Comparison of ENCODE assay signal across 8 cellular contexts in the genomic region with DNA sequence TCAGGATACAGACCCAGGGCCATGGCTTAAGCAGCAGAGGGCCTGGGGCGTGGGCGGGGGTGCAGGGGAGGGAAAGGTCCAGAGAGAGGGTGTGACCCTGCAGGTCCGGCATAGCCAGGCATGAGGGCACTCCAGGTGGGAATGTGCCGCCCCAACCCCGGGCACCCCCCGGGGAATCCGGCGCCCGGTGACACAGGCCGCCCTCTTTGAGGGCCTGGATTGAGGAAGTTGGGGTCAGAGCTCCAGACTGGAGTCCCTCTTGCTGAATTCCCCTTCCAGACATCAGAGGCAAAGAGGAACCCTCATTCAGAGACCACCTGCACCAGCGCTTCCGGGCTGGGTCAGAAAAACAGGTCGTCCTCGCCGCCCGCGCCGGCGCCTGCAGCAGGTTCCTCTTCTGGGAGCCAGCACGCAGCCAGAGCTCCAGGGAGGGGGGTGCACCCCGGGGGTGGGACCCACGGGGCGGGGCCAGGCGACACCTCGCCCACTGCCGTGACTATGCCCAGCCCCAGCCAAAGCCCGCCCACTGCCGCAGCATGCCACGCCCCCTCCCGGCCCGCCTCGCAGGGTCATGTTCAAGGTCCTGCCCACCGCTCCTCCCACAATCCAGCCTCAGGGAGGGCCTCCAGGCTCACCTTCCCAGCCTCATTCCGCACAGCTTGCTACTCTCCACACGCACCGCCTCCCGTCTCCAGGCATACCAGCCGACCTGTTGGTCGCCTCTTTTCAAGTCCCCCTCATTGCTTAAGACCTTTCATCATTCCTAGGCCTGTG.
A peak's percentile ranks its signal among the peaks of the same experiment; 100 is the strongest.
DNase-seq lines count a peak whose midpoint lies in the region; ATAC-seq and TF ChIP-seq lines count a peak whose summit lies in the region.

No MANE protein-coding gene starts in this region.

- no peaks in the 10 kb centered on the region for H3K79me2 ChIP-seq in smooth muscle cell (ENCODE audit: low read depth)

- no peaks in the 10 kb centered on the region for H3K36me3 Mint-ChIP-seq in T-helper 17 cell (ENCODE audit: low read depth)

- H3K27me3 Mint-ChIP-seq in T-helper 17 cell = peaks cover 16% of the 10 kb centered on the region

- H3K36me3 ChIP-seq in HUES64 (ENCODE audit: insufficient read depth, low read length) (no peaks in the 10 kb centered on the region), smooth muscle cell (ENCODE audit: low read depth) (no peaks in the 10 kb centered on the region)

- no peaks in the 10 kb centered on the region for H3F3A ChIP-seq in smooth muscle cell (ENCODE audit: low read depth)

- H3K27me3 ChIP-seq in HUES64 (ENCODE audit: insufficient read depth, low read length) (peaks cover 9% of the 10 kb centered on the region), smooth muscle cell (ENCODE audit: low read depth) (no peaks in the 10 kb centered on the region)

- H3K4me3 ChIP-seq in HUES64 (ENCODE audit: low read length) (peak overlapping the region; percentile 29), smooth muscle cell (peak overlapping the region; percentile 36)

- H3K9me3 ChIP-seq in HUES64 (ENCODE audit: insufficient read depth, low read depth, low read length) (no peaks in the 10 kb centered on the region), T-helper 17 cell (ENCODE audit: control insufficient read depth, low read length, poor library complexity, severe bottlenecking) (no peaks in the 10 kb centered on the region), smooth muscle cell (replicated peaks; ENCODE audit: low read depth) (no peaks in the 10 kb centered on the region)

- peak overlapping the region; percentile 9 for H3K27ac Mint-ChIP-seq in T-helper 17 cell

- H3K9ac ChIP-seq in HUES64 (ENCODE audit: low read depth, low read length) = no peak overlapping the region
- no peak overlapping the region for H3K9ac ChIP-seq in smooth muscle cell (ENCODE audit: low read depth)

- TF ChIP-seq CTCF in smooth muscle cell (IDR thresholded peaks at IDR 0.05; ENCODE audit: borderline replicate concordance, insufficient read depth, poor library complexity, severe bottlenecking) = no peak

- H4K20me1 ChIP-seq in smooth muscle cell (ENCODE audit: low read depth) = no peaks in the 10 kb centered on the region

- WGBS in HUES64 = 19% methylated on average over 39 of the region's 39 CpGs
- WGBS in smooth muscle cell (ENCODE audit: low lambda C conversion rate) = 27% methylated on average over 14 of the region's 39 CpGs

- ATAC-seq in GM21381 (IDR thresholded peaks at IDR 0.05; ENCODE audit: unreplicated experiment) (peak; percentile 84), T-helper 17 cell (peak; percentile 88)

- H3K4me2 ChIP-seq in smooth muscle cell = peak overlapping the region; percentile 81

- H3K4me3 Mint-ChIP-seq in T-helper 17 cell = peak overlapping the region; percentile 67

- H3K4me1 ChIP-seq in HUES64 (ENCODE audit: insufficient read depth, low read length) = peaks cover 7% of the 10 kb centered on the region; the same call in 1 of the 2 replicates
- peaks cover 9% of the 10 kb centered on the region for H3K4me1 ChIP-seq in smooth muscle cell (ENCODE audit: low read depth)

- peak overlapping the region; percentile 72 for H2AFZ ChIP-seq in smooth muscle cell (ENCODE audit: low read depth)

- H3K27ac ChIP-seq in HUES64 (ENCODE audit: low read depth, low read length) (peak overlapping the region; percentile 43; the same call in 1 of the 2 replicates), smooth muscle cell (ENCODE audit: low read depth) (no peak overlapping the region)

- H3K4me1 Mint-ChIP-seq in T-helper 17 cell = peaks cover 18% of the 10 kb centered on the region

- peak; percentile 97 for DNase-seq in COLO668 (lab: John Stamatoyannopoulos, UW; ENCODE audit: unreplicated experiment)
- DNase-seq in T-helper 17 cell = peak; percentile 30 to 53 (median 43)
- peak in 48 of 58 donors; percentile 25 to 78 (median 56) for DNase-seq in anterior cingulate cortex (lab: John Stamatoyannopoulos, UW)
- DNase-seq in iPS-NIHi11 (ENCODE audit: low spot score) = peak; percentile 97
- peak; percentile 69 for DNase-seq in smooth muscle cell (lab: John Stamatoyannopoulos, UW; ENCODE audit: unreplicated experiment)
- DNase-seq in HCEC 1CT = no peak
